ENCODE assay signal across 27 cellular contexts in the genomic region with DNA sequence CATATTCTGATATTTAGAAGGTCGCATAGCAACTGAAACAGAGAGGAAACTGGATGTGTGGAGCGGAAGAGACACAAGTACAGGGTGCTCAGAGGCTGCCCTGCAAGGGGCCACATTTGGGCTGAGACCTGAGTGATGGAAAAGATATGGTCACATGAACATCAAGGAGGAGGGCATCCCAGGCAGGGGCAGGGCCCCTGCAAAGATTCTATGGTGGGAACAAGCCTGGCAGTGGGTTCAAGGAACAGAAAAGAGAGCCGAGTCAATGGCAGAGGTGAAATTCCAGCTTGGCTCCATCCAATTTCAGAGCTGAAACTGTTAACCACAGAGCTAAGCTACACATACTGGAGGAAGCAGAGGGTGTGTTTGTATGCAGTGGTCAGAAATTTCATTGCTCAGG.
DNase-seq lines count a peak whose midpoint lies in the region; ATAC-seq, FAIRE-seq and TF ChIP-seq lines count a peak whose summit lies in the region.
"Had no signal": no experiment of that assay in that cellular context is flagged by ENCODE, and none has a peak within 500 bp of the region (broad histone marks: within the 10 kb centered on the region; RNA-seq: fewer than 3 reads in every experiment).

No MANE protein-coding gene starts in this region.

- H3K4me1 ChIP-seq in esophagus muscularis mucosa: peaks cover 0 to 7% (median 3%) of the 10 kb centered on the region in 4 donors
- no peaks in the 10 kb centered on the region for H3K4me1 ChIP-seq in HAP-1
- no peaks in the 10 kb centered on the region for H3K4me1 ChIP-seq in gastrocnemius medialis
- H3K4me1 ChIP-seq: BE2C, BLaER1 had no signal

- TF ChIP-seq RAD21 in neural cell (conservative IDR thresholded peaks at IDR 0.05): no peak

- H3K9me2 ChIP-seq in neural cell (ENCODE audit: insufficient read depth, low read length): no peaks in the 10 kb centered on the region

- no peaks in the 10 kb centered on the region for H3K79me2 ChIP-seq in neural cell (replicated peaks; ENCODE audit: insufficient read depth, low read length)

- peak overlapping the region; percentile 43 for H3K9ac ChIP-seq in neural cell (ENCODE audit: low read length)
- H3K9ac ChIP-seq: BLaER1 had no signal

- H3K36me3 ChIP-seq in bronchial epithelial cell (ENCODE audit: control insufficient read depth, insufficient read depth, low read length): no peaks in the 10 kb centered on the region
- H3K36me3 ChIP-seq in esophagus muscularis mucosa: no peaks in the 10 kb centered on the region
- no peaks in the 10 kb centered on the region for H3K36me3 ChIP-seq in neural cell (ENCODE audit: insufficient read depth, low read length)
- H3K36me3 ChIP-seq in HAP-1 (replicated peaks): no peaks in the 10 kb centered on the region
- H3K36me3 ChIP-seq in gastrocnemius medialis: no peaks in the 10 kb centered on the region
- H3K36me3 ChIP-seq: BE2C, BLaER1 had no signal

- no peak overlapping the region for H2AFZ ChIP-seq in neural cell (ENCODE audit: low read depth, low read length)

- H3K4me2 ChIP-seq in neural cell (ENCODE audit: low read length): no peak overlapping the region
- H3K4me2 ChIP-seq: BLaER1 had no signal

- in situ Hi-C loops in HAP-1 (cut with MboI; ENCODE audit: low sequenced_read_pairs) (no loop called here), gastrocnemius medialis (cut with MboI; ENCODE audit: low sequenced_read_pairs in 4 of 4) (no loop called here)

- 89% methylated on average over 3 of the region's 3 CpGs for WGBS in esophagus muscularis mucosa

- no peaks in the 10 kb centered on the region for H3F3A ChIP-seq in neural cell (ENCODE audit: insufficient read depth, low read length, poor library complexity, severe bottlenecking)

- ATAC-seq in gastrocnemius medialis: no peak
- ATAC-seq: GM12878 had no signal

- DNase-seq in bronchial epithelial cell (ENCODE audit: low read depth) (no peak), esophagus muscularis mucosa (ENCODE audit: extremely low spot score) (peak; percentile 53), HK-2 (ENCODE audit: unreplicated experiment) (no peak), HAP-1 (ENCODE audit: low spot score in 2 of 2) (no peak), gastrocnemius medialis (no peak)
- DNase-seq in stimulated activated naive CD4-positive, alpha-beta T cell treated with Interleukin-2 at 50 U/mL for 16 hours (lab: John Stamatoyannopoulos, UW): no peak
- DNase-seq: 8988T; ACHN; BE2C; C1 segment of cervical spinal cord; CD4-positive, alpha-beta memory T cell; CD4-positive, CD25-positive, alpha-beta regulatory T cell; CD8-positive, alpha-beta memory T cell; COR-L47; DMS 273 treated with DMSO at 0.1 percent for 48 hours; DMS153; DMS53; DMS79; DND-41; EL; GDM1 had no signal

- no peaks in the 10 kb centered on the region for H4K20me1 ChIP-seq in neural cell (ENCODE audit: insufficient read depth)
- H4K20me1 ChIP-seq: BLaER1 had no signal

- TF ChIP-seq CTCF in bronchial epithelial cell (IDR thresholded peaks at IDR 0.05; ENCODE audit: insufficient read depth, low read length, severe bottlenecking) (no peak), esophagus muscularis mucosa (IDR thresholded peaks at IDR 0.05) (no peak), neural cell (IDR thresholded peaks at IDR 0.05; ENCODE audit: poor library complexity, severe bottlenecking) (no peak), gastrocnemius medialis (IDR thresholded peaks at IDR 0.05 in 4 of 5, conservative IDR thresholded peaks at IDR 0.05 in 1 of 5) (no peak)

- peak; percentile 50 for FAIRE-seq in bronchial epithelial cell (lab: Jason Lieb, UNC)
- FAIRE-seq: A204.1, GM12878, GM12892, GM18507 had no signal

- no peak for TF ChIP-seq EP300 in esophagus muscularis mucosa (IDR thresholded peaks at IDR 0.05)
- TF ChIP-seq EP300 in neural cell (conservative IDR thresholded peaks at IDR 0.05; ENCODE audit: poor library complexity, severe bottlenecking): no peak

- TF ChIP-seq POLR2A in esophagus muscularis mucosa (IDR thresholded peaks at IDR 0.05; ENCODE audit: low read depth) (no peak), gastrocnemius medialis (IDR thresholded peaks at IDR 0.05) (no peak)

- no peak overlapping the region for H3K4me3 ChIP-seq in bronchial epithelial cell (ENCODE audit: low read depth, low read length)
- H3K4me3 ChIP-seq in esophagus muscularis mucosa: no peak overlapping the region
- H3K4me3 ChIP-seq in neural cell (ENCODE audit: low read length): no peak overlapping the region
- no peak overlapping the region for H3K4me3 ChIP-seq in HAP-1
- H3K4me3 ChIP-seq in gastrocnemius medialis: no peak overlapping the region
- H3K4me3 ChIP-seq: BLaER1, GM12878 had no signal

- H3K9me3 ChIP-seq in esophagus muscularis mucosa: no peaks in the 10 kb centered on the region
- no peaks in the 10 kb centered on the region for H3K9me3 ChIP-seq in neural cell (ENCODE audit: low read length)
- H3K9me3 ChIP-seq in HAP-1: no peaks in the 10 kb centered on the region
- no peaks in the 10 kb centered on the region for H3K9me3 ChIP-seq in gastrocnemius medialis
- H3K9me3 ChIP-seq: BE2C, BLaER1 had no signal

- H3K27ac ChIP-seq in esophagus muscularis mucosa (replicated peaks in 1 of 4) (no peak overlapping the region), neural cell (ENCODE audit: low read length) (no peak overlapping the region), gastrocnemius medialis (no peak overlapping the region)
- H3K27ac ChIP-seq: BLaER1 had no signal

- H3K27me3 ChIP-seq in bronchial epithelial cell (ENCODE audit: control insufficient read depth, insufficient read depth, low read length): no peaks in the 10 kb centered on the region
- no peaks in the 10 kb centered on the region for H3K27me3 ChIP-seq in esophagus muscularis mucosa
- no peaks in the 10 kb centered on the region for H3K27me3 ChIP-seq in neural cell (ENCODE audit: insufficient read depth, low read depth, low read length)
- H3K27me3 ChIP-seq in HAP-1 (ENCODE audit: low read depth): no peaks in the 10 kb centered on the region; the same call in 1 of the 2 replicates
- no peaks in the 10 kb centered on the region for H3K27me3 ChIP-seq in gastrocnemius medialis
- H3K27me3 ChIP-seq: BE2C, BLaER1 had no signal

- intact Hi-C loops in esophagus muscularis mucosa (cut with DNase I) (no loop called here), gastrocnemius medialis (cut with DNase I; ENCODE audit: low total_unique reads) (no loop called here)

TF ChIP-seq in neural cell, 6 proteins besides CTCF, POLR2A, EP300 and RAD21:
- TF ChIP-seq TAF1 (IDR thresholded peaks at IDR 0.05; ENCODE audit: low read depth) (no peak), REST (IDR thresholded peaks at IDR 0.05; ENCODE audit: borderline replicate concordance) (no peak), MXI1 (conservative IDR thresholded peaks at IDR 0.05; ENCODE audit: poor library complexity, severe bottlenecking) (no peak), SMC3 (conservative IDR thresholded peaks at IDR 0.05; ENCODE audit: poor library complexity) (no peak), EZH2 (IDR thresholded peaks at IDR 0.05; ENCODE audit: borderline replicate concordance, insufficient read depth, low read length, poor library complexity, severe bottlenecking) (no peak), POLR2AphosphoS5 (IDR thresholded peaks at IDR 0.05) (no peak)
